30 cellular contexts compared by ENCODE assay signal in the genomic region with DNA sequence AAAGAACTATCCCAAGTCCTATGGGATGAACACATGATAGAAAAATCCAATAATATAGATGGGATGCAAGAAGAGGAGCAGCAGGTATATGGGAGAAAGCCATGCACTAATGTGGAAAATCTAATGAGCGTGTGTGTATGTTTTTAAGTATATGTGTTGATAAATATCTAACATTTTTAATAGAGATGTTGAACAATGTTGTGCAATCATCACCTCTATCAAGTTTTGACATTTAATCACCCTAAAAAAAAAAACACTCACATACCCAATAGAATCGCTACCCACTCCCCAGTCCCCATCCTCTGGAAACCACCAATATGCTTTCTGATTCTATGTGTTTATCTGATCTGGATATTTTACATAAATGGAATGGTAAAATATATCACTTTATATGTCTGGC.
DNase-seq lines count a peak whose midpoint lies in the region; ATAC-seq, FAIRE-seq and TF ChIP-seq lines count a peak whose summit lies in the region.
"Had no signal": no experiment of that assay in that cellular context is flagged by ENCODE, and none has a peak within 500 bp of the region (broad histone marks: within the 10 kb centered on the region; RNA-seq: fewer than 3 reads in every experiment).

No MANE protein-coding gene starts in this region.

- no peak for ATAC-seq in HepG2
- ATAC-seq in right lobe of liver = no peak
- no peak for ATAC-seq in IMR-90 (ENCODE audit: low read depth)
- ATAC-seq: A549; CD8-positive, alpha-beta T cell had no signal

- H3K9me3 ChIP-seq in HepG2 (ENCODE audit: low read length) (peaks cover 88% of the 10 kb centered on the region), right lobe of liver (no peaks in the 10 kb centered on the region), IMR-90 (ENCODE audit: control insufficient read depth, insufficient read depth, low read length) (no peaks in the 10 kb centered on the region), uterus (no peaks in the 10 kb centered on the region)
- H3K9me3 ChIP-seq: A549; BE2C; BLaER1; BLaER1 treated with 17β-estradiol and CSF1 and Interleukin-3, amounts not matched to agents 10 nM and 100 nM; Caco-2 had no signal

- no peaks in the 10 kb centered on the region for H3K79me2 ChIP-seq in HepG2 (ENCODE audit: insufficient read depth, low read length)

- WGBS in HepG2 (ENCODE audit: low lambda C conversion rate) = 22% methylated on average over 2 of the region's 2 CpGs
- 87% methylated on average over 2 of the region's 2 CpGs for WGBS in right lobe of liver (ENCODE audit: insufficient coverage, low coverage, low lambda C conversion rate, missing lambda C conversion rate)
- WGBS in IMR-90 (ENCODE audit: extremely low coverage in 2 of 2, insufficient read length in 1 of 2), 2 experiments = no CpG with 5 or more reads among the region's 2 CpGs

- no peak overlapping the region for H2AK5ac ChIP-seq in IMR-90 (ENCODE audit: low read depth, low read length)

- no peak for FAIRE-seq in HepG2 (lab: Jason Lieb, UNC)
- FAIRE-seq: A549, D721Med had no signal

- H4K8ac ChIP-seq in IMR-90 (ENCODE audit: low read depth in 2 of 2, low read length in 2 of 2) = no peak overlapping the region

- H3K9ac ChIP-seq in HepG2 (ENCODE audit: insufficient read depth, low read depth, low read length) (no peak overlapping the region), IMR-90 (ENCODE audit: low read depth, low read length) (no peak overlapping the region)
- H3K9ac ChIP-seq: BLaER1; BLaER1 treated with 17β-estradiol and CSF1 and Interleukin-3, amounts not matched to agents 10 nM and 100 nM had no signal

- no peak overlapping the region for H2BK5ac ChIP-seq in IMR-90 (ENCODE audit: low read depth, low read length, poor library complexity, severe bottlenecking)

- no peaks in the 10 kb centered on the region for H3K9me1 ChIP-seq in IMR-90 (ENCODE audit: insufficient read depth, low read length)

- CTCF ChIA-PET in HepG2 (lab: Yijun Ruan, JAX; ENCODE audit: low intra/inter-chr PET ratio, low total read pairs) = no interaction called here
- CTCF ChIA-PET in IMR-90 (lab: Yijun Ruan, JAX) = no interaction called here

- H3K27me3 ChIP-seq in HepG2 (ENCODE audit: control insufficient read depth in 1 of 2, insufficient read depth in 2 of 2, low read length in 2 of 2) = no peaks in the 10 kb centered on the region
- H3K27me3 ChIP-seq in right lobe of liver = no peaks in the 10 kb centered on the region
- no peaks in the 10 kb centered on the region for H3K27me3 ChIP-seq in IMR-90 (ENCODE audit: control insufficient read depth, insufficient read depth, low read length)
- no peaks in the 10 kb centered on the region for H3K27me3 ChIP-seq in uterus
- H3K27me3 ChIP-seq: BE2C; BLaER1; BLaER1 treated with 17β-estradiol and CSF1 and Interleukin-3, amounts not matched to agents 10 nM and 100 nM had no signal

- no peak overlapping the region for H3K23ac ChIP-seq in IMR-90 (ENCODE audit: low read depth, low read length)

- TF ChIP-seq CTCF in HepG2 (CRISPR knock-in tag; IDR thresholded peaks at IDR 0.05) = no peak
- TF ChIP-seq CTCF in right lobe of liver (IDR thresholded peaks at IDR 0.05) = no peak
- no peak for TF ChIP-seq CTCF in IMR-90 (conservative IDR thresholded peaks at IDR 0.05; ENCODE audit: low read depth, low read length)
- TF ChIP-seq CTCF in uterus (IDR thresholded peaks at IDR 0.05) = no peak

- no peaks in the 10 kb centered on the region for H3K4me1 ChIP-seq in HepG2 (ENCODE audit: insufficient read depth, low read length)
- peaks cover 0 to 48% (median 11%) of the 10 kb centered on the region in 4 donors for H3K4me1 ChIP-seq in right lobe of liver
- no peaks in the 10 kb centered on the region for H3K4me1 ChIP-seq in IMR-90 (ENCODE audit: control insufficient read depth, insufficient read depth, low read length)
- no peaks in the 10 kb centered on the region for H3K4me1 ChIP-seq in uterus
- H3K4me1 ChIP-seq: A549; BE2C; BLaER1; BLaER1 treated with 17β-estradiol and CSF1 and Interleukin-3, amounts not matched to agents 10 nM and 100 nM; Caco-2 had no signal

- BruUV-seq in HepG2 (replicated peaks; lab: Mats Ljungman, UMichigan) = no TSS peak
- no TSS peak for BruUV-seq in IMR-90 (replicated peaks; lab: Mats Ljungman, UMichigan)

- H3K18ac ChIP-seq in IMR-90 (ENCODE audit: low read depth, low read length) = no peak overlapping the region

- POLR2A ChIA-PET in HepG2 (lab: Yijun Ruan, JAX) (no interaction called here), IMR-90 (lab: Charles Lee; ENCODE audit: unreplicated experiment) (no interaction called here)

- H2BK15ac ChIP-seq in IMR-90 (ENCODE audit: low read depth, low read length) = no peak overlapping the region

- H3K4me3 ChIP-seq in HepG2 (replicated peaks in 1 of 3; ENCODE audit: insufficient read depth in 1 of 3, low read depth in 2 of 3, low read length in 3 of 3) (no peak overlapping the region), right lobe of liver (no peak overlapping the region), IMR-90 (ENCODE audit: insufficient read depth, low read depth, low read length) (no peak overlapping the region), uterus (no peak overlapping the region)
- H3K4me3 ChIP-seq: A549; BLaER1; BLaER1 treated with 17β-estradiol and CSF1 and Interleukin-3, amounts not matched to agents 10 nM and 100 nM had no signal

- H2AK9ac ChIP-seq in IMR-90 (replicated peaks; ENCODE audit: low read depth, low read length, poor library complexity) = no peak overlapping the region

- DNase-seq in HepG2 (ENCODE audit: low spot score) = no peak
- no peak for DNase-seq in right lobe of liver
- DNase-seq in IMR-90 = no peak
- no peak for DNase-seq in uterus
- DNase-seq: 8988T; ACHN; AML-193; BE2C; C1 segment of cervical spinal cord; Caco-2; Calu3; CD4-positive, alpha-beta memory T cell; CD4-positive, alpha-beta T cell; CD4-positive, CD25-positive, alpha-beta regulatory T cell; CD8-positive, alpha-beta memory T cell; CD8-positive, alpha-beta T cell; COR-L47; DMS 273 treated with DMSO at 0.1 percent for 48 hours; DMS153; DMS53; DMS79; DMS79 treated with DMSO at 0.1 percent for 48 hours; DND-41; EL had no signal

- H4K20me1 ChIP-seq in HepG2 (ENCODE audit: insufficient read depth, low read length) = no peaks in the 10 kb centered on the region
- no peaks in the 10 kb centered on the region for H4K20me1 ChIP-seq in IMR-90 (ENCODE audit: insufficient read depth, low read length)
- H4K20me1 ChIP-seq: BLaER1; BLaER1 treated with 17β-estradiol and CSF1 and Interleukin-3, amounts not matched to agents 10 nM and 100 nM had no signal

- H2BK20ac ChIP-seq in IMR-90 (ENCODE audit: low read depth, low read length) = no peak overlapping the region

- in situ Hi-C loops in HepG2 (cut with HindIII; ENCODE audit: extremely low pct_ligation_motif_present, low pct_unique_long_range_greater_than_20kb) (no loop called here), IMR-90 (cut with MboI; ENCODE audit: low sequenced_read_pairs) (no loop called here)

- H3K4ac ChIP-seq in IMR-90 (ENCODE audit: low read depth, low read length) = no peak overlapping the region

- no peak overlapping the region for H4K91ac ChIP-seq in IMR-90 (ENCODE audit: insufficient read depth, low read depth, low read length)

- H3K4me2 ChIP-seq in HepG2 (ENCODE audit: low read depth, low read length) (no peak overlapping the region), IMR-90 (ENCODE audit: low read depth, low read length) (no peak overlapping the region)
- H3K4me2 ChIP-seq: A549; BLaER1; BLaER1 treated with 17β-estradiol and CSF1 and Interleukin-3, amounts not matched to agents 10 nM and 100 nM had no signal

- no peak overlapping the region for H3K56ac ChIP-seq in IMR-90 (ENCODE audit: extremely low read depth, insufficient read depth, low read length)

- H3K27ac ChIP-seq in HepG2 (ENCODE audit: extremely low read length, insufficient read depth, low read length) = no peak overlapping the region
- H3K27ac ChIP-seq in right lobe of liver = no peak overlapping the region
- H3K27ac ChIP-seq in IMR-90 (ENCODE audit: insufficient read depth, low read length) = no peak overlapping the region
- no peak overlapping the region for H3K27ac ChIP-seq in uterus
- H3K27ac ChIP-seq: 22Rv1; A549; BLaER1; BLaER1 treated with 17β-estradiol and CSF1 and Interleukin-3, amounts not matched to agents 10 nM and 100 nM; C4-2B had no signal

- H2AFZ ChIP-seq in HepG2 (ENCODE audit: low read length) (no peak overlapping the region), IMR-90 (replicated peaks; ENCODE audit: low read length, poor library complexity) (no peak overlapping the region)

- H3K36me3 ChIP-seq in HepG2 (replicated peaks in 1 of 2; ENCODE audit: control insufficient read depth in 1 of 2, insufficient read depth in 2 of 2, low read length in 2 of 2) (no peaks in the 10 kb centered on the region), right lobe of liver (no peaks in the 10 kb centered on the region), IMR-90 (ENCODE audit: control insufficient read depth, insufficient read depth, low read length) (no peaks in the 10 kb centered on the region), uterus (no peaks in the 10 kb centered on the region)
- H3K36me3 ChIP-seq: BE2C; BLaER1; BLaER1 treated with 17β-estradiol and CSF1 and Interleukin-3, amounts not matched to agents 10 nM and 100 nM had no signal

- dilution Hi-C loops in IMR-90 (cut with HindIII; ENCODE audit: low sequenced_read_pairs, unreplicated experiment) = no loop called here

- TF ChIP-seq RAD21 in HepG2 (CRISPR knock-in tag; IDR thresholded peaks at IDR 0.05) = no peak
- no peak for TF ChIP-seq RAD21 in IMR-90 (IDR thresholded peaks at IDR 0.05; ENCODE audit: low read length)

- H3K14ac ChIP-seq in IMR-90 (replicated peaks; ENCODE audit: low read depth, low read length) = no peak overlapping the region

- H3K79me1 ChIP-seq in IMR-90 (ENCODE audit: low read depth in 1 of 2, low read length in 2 of 2) = no peaks in the 10 kb centered on the region

- no peak overlapping the region for H4K5ac ChIP-seq in IMR-90 (ENCODE audit: low read depth, low read length)

- intact Hi-C loops in HepG2 (cut with micrococcal nuclease; ENCODE audit: unreplicated experiment) = no loop called here
- intact Hi-C loops in right lobe of liver (cut with DNase I) = no loop called here
- intact Hi-C loops in IMR-90 (cut with micrococcal nuclease) = no loop called here
- intact Hi-C loops in uterus (cut with DNase I; ENCODE audit: low total_unique reads) = no loop called here

- no peak overlapping the region for H2BK120ac ChIP-seq in IMR-90 (ENCODE audit: low read depth, low read length)

- TF ChIP-seq POLR2A in HepG2 (IDR thresholded peaks at IDR 0.05; ENCODE audit: insufficient read depth in 1 of 2, low read depth in 2 of 2, low read length in 2 of 2) (no peak), right lobe of liver (IDR thresholded peaks at IDR 0.05) (no peak), IMR-90 (IDR thresholded peaks at IDR 0.05; ENCODE audit: low read depth, low read length) (no peak), uterus (IDR thresholded peaks at IDR 0.05) (no peak)

- TF ChIP-seq EP300 in HepG2 (IDR thresholded peaks at IDR 0.05; ENCODE audit: low read depth in 2 of 2, low read length in 2 of 2) (no peak), HepG2 (CRISPR knock-in tag; IDR thresholded peaks at IDR 0.05; ENCODE audit: borderline replicate concordance) (no peak)

TF ChIP-seq in HepG2, 621 proteins besides CTCF, POLR2A, EP300 and RAD21 (continues in another document):
- peak; percentile 57 for TF ChIP-seq CEBPB (IDR thresholded peaks at IDR 0.05; ENCODE audit: borderline replicate concordance, low read depth, low read length)

TF ChIP-seq in IMR-90, 13 proteins besides CTCF, POLR2A, EP300 and RAD21 (continues in another document):
- no peak for TF ChIP-seq NFE2L2 (IDR thresholded peaks at IDR 0.05; ENCODE audit: low read depth, low read length)
